In genomic region chr4:31539279-31540074, GRCh38 we compare ENCODE assay signal across 21 cellular contexts.
DNase-seq lines count a peak whose midpoint lies in the region; ATAC-seq and TF ChIP-seq lines count a peak whose summit lies in the region.
"Had no signal": no experiment of that assay in that cellular context is flagged by ENCODE, and none has a peak within 500 bp of the region (broad histone marks: within the 10 kb centered on the region; RNA-seq: fewer than 3 reads in every experiment).

No MANE protein-coding gene starts in this region.

- no peaks in the 10 kb centered on the region for H3K27me3 ChIP-seq in right atrium auricular region

- intact Hi-C loops in Right ventricle myocardium inferior (cut with DNase I), result no loop called here

- DNase-seq in Right ventricle myocardium inferior (ENCODE audit: missing footprints) (no peak), right atrium auricular region (ENCODE audit: low spot score) (no peak), RPMI7951 (ENCODE audit: low read depth) (peak; percentile 1), glomerular visceral epithelial cell (ENCODE audit: extremely low spot score) (peak; percentile 13), DMS153 (lab: John Stamatoyannopoulos, UW) (no peak), left lobe of liver (ENCODE audit: low spot score) (no peak), coronary artery (ENCODE audit: low spot score) (no peak)
- DNase-seq: activated CD4-positive, alpha-beta T cell treated with anti-CD3 and anti-CD28 coated beads for 48 hours; activated naive CD4-positive, alpha-beta T cell treated with anti-CD3 and anti-CD28 coated beads, Interleukin-2, amount 50 U/mL, for 16 hours; EL; IMR-90; left colon; naive thymus-derived CD8-positive, alpha-beta T cell; NCI-H2081; NCI-H510A; occipital lobe; small intestine; stimulated activated CD4-positive, alpha-beta T cell treated with anti-CD3 and anti-CD28 coated beads, Interleukin-2, amount 100 ng/mL, for 24 hours had no signal

- H3K36me3 ChIP-seq in right atrium auricular region, result no peaks in the 10 kb centered on the region

- H3K9me3 ChIP-seq in right atrium auricular region, result peaks cover 0 to 6% of the 10 kb centered on the region in 2 donors

- TF ChIP-seq CTCF in right atrium auricular region (IDR thresholded peaks at IDR 0.05) (no peak), coronary artery (IDR thresholded peaks at IDR 0.05) (no peak)

- H3K4me1 ChIP-seq in right atrium auricular region, result no peaks in the 10 kb centered on the region

- ATAC-seq in Right ventricle myocardium inferior (peak; percentile 96), HG03442 (IDR thresholded peaks at IDR 0.05; ENCODE audit: unreplicated experiment) (no peak), left lobe of liver (no peak)
- ATAC-seq: left colon; naive thymus-derived CD8-positive, alpha-beta T cell had no signal

- H3K4me3 ChIP-seq in right atrium auricular region (no peak overlapping the region), coronary artery (no peak overlapping the region)

- H3K27ac ChIP-seq in right atrium auricular region, result no peak overlapping the region
- H3K27ac ChIP-seq in coronary artery, result no peak overlapping the region
- H3K27ac ChIP-seq: C4-2B, VCaP had no signal

Comparison
In these comparisons a context has a peak if more than half of its experiments do, and no peak if none do; other contexts are left out.
1. DNase-seq: peak in RPMI7951 (single experiment) and glomerular visceral epithelial cell (single experiment); none in Right ventricle myocardium inferior (single experiment), right atrium auricular region (single experiment), DMS153 (single experiment), left lobe of liver (single experiment) and coronary artery (single experiment).